In genomic region chr1:236619398-236619797, GRCh38 we compare ENCODE assay signal across 1 cellular context.
TF ChIP-seq lines count a peak whose summit lies in the region.

No MANE protein-coding gene starts in this region.

TF ChIP-seq in HEK293, 187 proteins besides CTCF, POLR2A, EP300 and RAD21 (continued from another document):
- no peak for TF ChIP-seq ZNF426 (tag by site-specific recombination; IDR thresholded peaks at IDR 0.05)
- TF ChIP-seq SP2 (tag by site-specific recombination; IDR thresholded peaks at IDR 0.05): no peak
- no peak for TF ChIP-seq HOXA7 (CRISPR knock-in tag; IDR thresholded peaks at IDR 0.05; ENCODE audit: borderline replicate concordance)
- no peak for TF ChIP-seq YY1 (tag by site-specific recombination; IDR thresholded peaks at IDR 0.05)
